1 cellular context compared by ENCODE assay signal in the genomic region with DNA sequence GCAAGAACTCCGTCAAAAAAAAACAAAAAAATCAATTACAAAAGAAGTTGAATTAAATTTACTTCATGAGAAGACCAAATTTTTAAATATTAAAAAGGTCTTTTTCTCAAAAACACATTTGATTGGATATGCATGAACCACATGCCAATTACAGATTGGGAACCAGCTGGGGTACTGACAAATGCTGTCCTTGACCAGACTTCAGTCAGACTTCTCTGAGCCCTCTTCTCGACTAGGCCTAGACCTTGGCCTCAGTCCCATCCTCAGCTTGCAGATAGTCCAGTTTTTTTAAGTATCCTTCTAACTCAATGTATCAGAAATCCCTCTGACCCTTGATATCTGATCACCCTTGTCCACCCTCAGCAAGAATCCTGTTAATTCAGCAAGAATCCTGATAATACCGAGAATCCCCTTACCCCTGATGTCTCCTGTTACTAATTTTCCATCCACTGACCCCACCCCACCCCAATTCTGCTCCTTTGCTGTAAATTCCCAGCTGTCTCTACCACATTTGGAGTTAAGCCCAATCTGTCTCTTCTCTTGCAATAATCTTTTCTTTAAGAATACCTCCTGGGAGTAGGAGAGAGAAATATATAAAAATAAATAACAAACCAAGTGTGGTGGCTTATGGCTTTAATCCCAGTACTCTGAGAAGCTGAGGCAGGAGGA.
A peak's percentile ranks its signal among the peaks of the same experiment; 100 is the strongest.
TF ChIP-seq lines count a peak whose summit lies in the region.

No MANE protein-coding gene starts in this region.

TF ChIP-seq in K562, 482 proteins besides CTCF, POLR2A, EP300 and RAD21:
- TF ChIP-seq ZBTB2 (IDR thresholded peaks at IDR 0.05) (no peak), ZNF316 (IDR thresholded peaks at IDR 0.05) (peak; percentile 43; the same call in 1 of the 2 replicates)
